Comparison of ENCODE assay signal across 21 cellular contexts in the genomic region with DNA sequence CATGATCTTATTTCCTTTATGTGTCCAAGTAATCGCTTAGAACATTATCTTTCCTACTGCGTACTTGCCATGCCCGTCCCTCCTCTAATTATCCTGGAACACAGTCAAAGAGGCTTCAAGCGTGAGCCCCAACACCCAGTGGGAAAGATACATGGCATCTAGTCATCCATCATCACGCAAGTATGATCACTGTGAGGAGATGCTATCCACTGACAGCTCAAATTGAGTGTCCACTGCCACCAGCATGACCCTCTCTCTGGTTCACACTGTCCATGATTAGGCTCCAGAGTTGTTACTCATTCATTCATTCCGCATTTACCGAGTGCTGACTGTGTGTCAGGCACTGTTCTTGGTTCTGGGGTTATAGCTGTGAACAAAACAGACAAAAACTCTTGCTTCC.
A peak's percentile ranks its signal among the peaks of the same experiment; 100 is the strongest.
DNase-seq lines count a peak whose midpoint lies in the region; ATAC-seq and TF ChIP-seq lines count a peak whose summit lies in the region.
"Had no signal": no experiment of that assay in that cellular context is flagged by ENCODE, and none has a peak within 500 bp of the region (broad histone marks: within the 10 kb centered on the region; RNA-seq: fewer than 3 reads in every experiment).

No MANE protein-coding gene starts in this region.

- peak overlapping the region in 1 of 2 experiments; percentile 51 for H2BK12ac ChIP-seq in mesenchymal stem cell (ENCODE audit: low read length in 2 of 2)

- no peaks in the 10 kb centered on the region for H3K9me3 ChIP-seq in heart left ventricle
- H3K9me3 ChIP-seq in Panc1 (ENCODE audit: control insufficient read depth, insufficient read depth, low read depth, low read length), result no peaks in the 10 kb centered on the region
- no peaks in the 10 kb centered on the region for H3K9me3 ChIP-seq in mesenchymal stem cell (ENCODE audit: control insufficient read depth, low read length)
- H3K9me3 ChIP-seq in uterus, result no peaks in the 10 kb centered on the region
- H3K9me3 ChIP-seq: BE2C had no signal

- POLR2A ChIA-PET in Panc1 (lab: Charles Lee), result no interaction called here

- H3K79me1 ChIP-seq in mesenchymal stem cell (replicated peaks; ENCODE audit: low read length, poor library complexity, severe bottlenecking), result no peaks in the 10 kb centered on the region

- DNase-seq in heart left ventricle, result no peak
- DNase-seq in left ventricle myocardium superior, result no peak
- DNase-seq in Panc1 (ENCODE audit: low read depth, low spot score), result no peak
- DNase-seq in mesenchymal stem cell, result no peak
- no peak for DNase-seq in uterus
- DNase-seq in lower leg skin (ENCODE audit: low spot score in 2 of 2), result no peak
- DNase-seq: BE2C; CD4-positive, CD25-positive, alpha-beta regulatory T cell; COR-L47; DMS 273 treated with DMSO at 0.1 percent for 48 hours; GDM1; HFFc6; NCI-H1417 treated with DMSO at 0.1 percent for 48 hours; NCI-H187 treated with DMSO at 0.1 percent for 48 hours; NCI-H226; NCI-H524; NCI-H82; OCI-M1 had no signal

- H3K4me2 ChIP-seq in mesenchymal stem cell (ENCODE audit: low read length, poor library complexity, severe bottlenecking), result no peak overlapping the region
- H3K4me2 ChIP-seq: KMS-11 had no signal

- peak overlapping the region; percentile 88 for H3K9ac ChIP-seq in mesenchymal stem cell (ENCODE audit: low read length)
- H3K9ac ChIP-seq: KMS-11 had no signal

- TF ChIP-seq CTCF in heart left ventricle (IDR thresholded peaks at IDR 0.05) (no peak), Panc1 (IDR thresholded peaks at IDR 0.05) (no peak), uterus (IDR thresholded peaks at IDR 0.05) (no peak), lower leg skin (IDR thresholded peaks at IDR 0.05) (no peak)

- CTCF ChIA-PET in Panc1 (lab: Charles Lee), result no interaction called here

- peaks cover 0 to 65% (median 27%) of the 10 kb centered on the region in 12 donors for H3K4me1 ChIP-seq in heart left ventricle
- H3K4me1 ChIP-seq in Panc1 (ENCODE audit: control insufficient read depth, insufficient read depth, low read length), result 0 out of 2 replicates have a peak, but pooled peaks cover 2% of the 10 kb centered on the region
- peaks cover 19% of the 10 kb centered on the region for H3K4me1 ChIP-seq in mesenchymal stem cell (ENCODE audit: control insufficient read depth, insufficient read depth, low read depth, low read length)
- peaks cover 0 to 3% of the 10 kb centered on the region in 2 donors for H3K4me1 ChIP-seq in uterus

- no peak overlapping the region for H2AK5ac ChIP-seq in mesenchymal stem cell (ENCODE audit: low read length, severe bottlenecking)

- no peak overlapping the region for H4K8ac ChIP-seq in mesenchymal stem cell (ENCODE audit: low read length)

- in situ Hi-C loops in Panc1 (cut with HindIII; ENCODE audit: low pct_unique_long_range_greater_than_20kb, low sequenced_read_pairs), result no loop called here

- no peak overlapping the region for H4K91ac ChIP-seq in mesenchymal stem cell (ENCODE audit: low read length)

- H3K18ac ChIP-seq in mesenchymal stem cell (ENCODE audit: low read depth in 1 of 2, low read length in 2 of 2), result peak overlapping the region in 1 of 2 experiments; percentile 7

- peaks cover 0 to 3% (median 0%) of the 10 kb centered on the region in 9 donors for H3K27me3 ChIP-seq in heart left ventricle
- no peaks in the 10 kb centered on the region for H3K27me3 ChIP-seq in Panc1 (ENCODE audit: control insufficient read depth, insufficient read depth, low read length)
- no peaks in the 10 kb centered on the region for H3K27me3 ChIP-seq in mesenchymal stem cell (ENCODE audit: control insufficient read depth in 1 of 2, insufficient read depth in 1 of 2, low read length in 2 of 2)
- no peaks in the 10 kb centered on the region for H3K27me3 ChIP-seq in uterus
- H3K27me3 ChIP-seq: BE2C had no signal

- H3K27ac ChIP-seq in heart left ventricle (peak overlapping the region in 10 of 12 donors; percentile 10 to 82 (median 68)), Panc1 (ENCODE audit: low read length) (peak overlapping the region; percentile 55; the same call in 1 of the 2 replicates), mesenchymal stem cell (ENCODE audit: low read length, poor library complexity, severe bottlenecking) (no peak overlapping the region), uterus (peak overlapping the region; percentile 57 to 70)
- H3K27ac ChIP-seq: KMS-11 had no signal

- H2AFZ ChIP-seq in mesenchymal stem cell (ENCODE audit: low read depth, low read length), result no peak overlapping the region

- no peak overlapping the region for H3K23ac ChIP-seq in mesenchymal stem cell (ENCODE audit: low read length in 2 of 2)

- ATAC-seq in heart left ventricle (no peak), left ventricle myocardium superior (no peak), Panc1 (no peak), GM21447 (IDR thresholded peaks at IDR 0.05; ENCODE audit: unreplicated experiment) (no peak), GM18868 (IDR thresholded peaks at IDR 0.05; ENCODE audit: unreplicated experiment) (no peak)

- H3K4me3 ChIP-seq in heart left ventricle (no peak overlapping the region), Panc1 (ENCODE audit: low read depth in 2 of 2, low read length in 2 of 2) (no peak overlapping the region), mesenchymal stem cell (ENCODE audit: insufficient read depth in 1 of 2, low read depth in 1 of 2, low read length in 2 of 2) (no peak overlapping the region), uterus (no peak overlapping the region), lower leg skin (ENCODE audit: low read depth, poor library complexity, severe bottlenecking) (no peak overlapping the region)

- no peak for TF ChIP-seq POLR2A in heart left ventricle (IDR thresholded peaks at IDR 0.05)
- TF ChIP-seq POLR2A in uterus (IDR thresholded peaks at IDR 0.05), result no peak
- no peak for TF ChIP-seq POLR2A in lower leg skin (IDR thresholded peaks at IDR 0.05)

- BruUV-seq in Panc1 (replicated peaks; lab: Mats Ljungman, UMichigan), result no TSS peak

- no peak overlapping the region for H2BK15ac ChIP-seq in mesenchymal stem cell (ENCODE audit: low read depth, poor library complexity, severe bottlenecking)

- H3K14ac ChIP-seq in mesenchymal stem cell (ENCODE audit: low read length in 2 of 2), result no peak overlapping the region

- no peak overlapping the region for H3K4ac ChIP-seq in mesenchymal stem cell (ENCODE audit: low read depth in 1 of 2, low read length in 2 of 2)

- H2BK5ac ChIP-seq in mesenchymal stem cell (ENCODE audit: low read depth, low read length, poor library complexity, severe bottlenecking), result no peak overlapping the region

- no peaks in the 10 kb centered on the region for H3K36me3 ChIP-seq in heart left ventricle
- H3K36me3 ChIP-seq in Panc1 (ENCODE audit: control insufficient read depth, insufficient read depth, low read length), result no peaks in the 10 kb centered on the region
- no peaks in the 10 kb centered on the region for H3K36me3 ChIP-seq in mesenchymal stem cell (ENCODE audit: control insufficient read depth in 1 of 2, insufficient read depth in 2 of 2, low read depth in 1 of 2, low read length in 2 of 2)
- H3K36me3 ChIP-seq in uterus, result no peaks in the 10 kb centered on the region
- H3K36me3 ChIP-seq: BE2C had no signal

- no peak overlapping the region for H2BK120ac ChIP-seq in mesenchymal stem cell (ENCODE audit: low read depth, low read length)

- intact Hi-C loops in heart left ventricle (cut with DNase I) (no loop called here), left ventricle myocardium superior (cut with micrococcal nuclease) (no loop called here), Panc1 (cut with micrococcal nuclease; ENCODE audit: unreplicated experiment) (no loop called here), uterus (cut with DNase I; ENCODE audit: low total_unique reads) (no loop called here), lower leg skin (cut with DNase I; ENCODE audit: low total_unique reads) (no loop called here)

- 83 to 90% (median 87%) methylated on average over 7 of the region's 7 CpGs for WGBS in heart left ventricle, 4 donors
- 97% methylated on average over 7 of the region's 7 CpGs for WGBS in mesenchymal stem cell
- WGBS in lower leg skin, 2 donors, result 77 to 84% methylated on average over 7 of the region's 7 CpGs
